In genomic region chr11:102309621-102310541, GRCh38 we compare ENCODE assay signal across 14 cellular contexts.
DNase-seq lines count a peak whose midpoint lies in the region; ATAC-seq and TF ChIP-seq lines count a peak whose summit lies in the region.
"Had no signal": no experiment of that assay in that cellular context is flagged by ENCODE, and none has a peak within 500 bp of the region (broad histone marks: within the 10 kb centered on the region; RNA-seq: fewer than 3 reads in every experiment).

No MANE protein-coding gene starts in this region.

- peak overlapping the region; percentile 23 for H3K27ac Mint-ChIP-seq in activated naive CD4-positive, alpha-beta T cell treated with anti-CD3 and anti-CD28 coated beads, Interleukin-2, amount 50 U/mL, for 24 hours
- H3K27ac Mint-ChIP-seq in activated naive CD4-positive, alpha-beta T cell treated with anti-CD3 and anti-CD28 coated beads, Interleukin-2, amount 10 ng/mL, durations not matched to agents 7 days and 5 days: no peak overlapping the region
- H3K27ac Mint-ChIP-seq: stimulated activated effector memory CD8-positive, alpha-beta T cell treated with anti-CD3 and anti-CD28 coated beads, Interleukin-12 subunit alpha, Interleukin-12 subunit beta, amount 100 ng/mL, for 72 hours had no signal

- H3K36me3 ChIP-seq in brain microvascular endothelial cell (replicated peaks): no peaks in the 10 kb centered on the region

- no peaks in the 10 kb centered on the region for H3K27me3 Mint-ChIP-seq in activated naive CD4-positive, alpha-beta T cell treated with anti-CD3 and anti-CD28 coated beads, Interleukin-2, amount 50 U/mL, for 24 hours
- H3K27me3 Mint-ChIP-seq in activated naive CD4-positive, alpha-beta T cell treated with anti-CD3 and anti-CD28 coated beads, Interleukin-2, amount 10 ng/mL, durations not matched to agents 7 days and 5 days: no peaks in the 10 kb centered on the region

- in situ Hi-C loops in brain microvascular endothelial cell (cut with HindIII; ENCODE audit: low pct_ligation_motif_present, low sequenced_read_pairs): no loop called here

- DNase-seq in activated naive CD4-positive, alpha-beta T cell treated with anti-CD3 and anti-CD28 coated beads, Interleukin-2, amount 10 ng/mL, durations not matched to agents 7 days and 5 days: no peak
- DNase-seq in brain microvascular endothelial cell (no peak), NCI-H510A treated with DMSO at 0.1 percent for 48 hours (lab: John Stamatoyannopoulos, UW) (no peak), midbrain (lab: John Stamatoyannopoulos, UW) (no peak)
- peak; percentile 62 for DNase-seq in stimulated activated CD8-positive, alpha-beta memory T cell treated with anti-CD3 and anti-CD28 coated beads, Interleukin-4, amount 100 ng/mL, for 48 hours
- DNase-seq: activated CD4-positive, alpha-beta T cell treated with anti-CD3 and anti-CD28 coated beads, Interleukin-2, amount 50 U/mL, for 4 hours; MM.1S; NCI-H524 treated with DMSO at 0.1 percent for 48 hours had no signal

- no peaks in the 10 kb centered on the region for H3K27me3 ChIP-seq in brain microvascular endothelial cell (replicated peaks)

- ATAC-seq in HG03175 (IDR thresholded peaks at IDR 0.05; ENCODE audit: unreplicated experiment): no peak
- ATAC-seq: esophagus mucosa; stimulated activated effector memory CD8-positive, alpha-beta T cell treated with anti-CD3 and anti-CD28 coated beads, Interleukin-12 subunit alpha, Interleukin-12 subunit beta, amount 100 ng/mL, for 72 hours had no signal

- H3K36me3 Mint-ChIP-seq in activated naive CD4-positive, alpha-beta T cell treated with anti-CD3 and anti-CD28 coated beads, Interleukin-2, amount 50 U/mL, for 24 hours: peaks cover 2% of the 10 kb centered on the region
- peaks cover 3% of the 10 kb centered on the region for H3K36me3 Mint-ChIP-seq in activated naive CD4-positive, alpha-beta T cell treated with anti-CD3 and anti-CD28 coated beads, Interleukin-2, amount 10 ng/mL, durations not matched to agents 7 days and 5 days
- H3K36me3 Mint-ChIP-seq: stimulated activated effector memory CD8-positive, alpha-beta T cell treated with anti-CD3 and anti-CD28 coated beads, Interleukin-12 subunit alpha, Interleukin-12 subunit beta, amount 100 ng/mL, for 72 hours had no signal

- peaks cover 71% of the 10 kb centered on the region for H3K4me1 Mint-ChIP-seq in activated naive CD4-positive, alpha-beta T cell treated with anti-CD3 and anti-CD28 coated beads, Interleukin-2, amount 50 U/mL, for 24 hours
- peaks cover 57% of the 10 kb centered on the region for H3K4me1 Mint-ChIP-seq in activated naive CD4-positive, alpha-beta T cell treated with anti-CD3 and anti-CD28 coated beads, Interleukin-2, amount 10 ng/mL, durations not matched to agents 7 days and 5 days

- H3K4me3 ChIP-seq in brain microvascular endothelial cell (ENCODE audit: low read depth, low read length): no peak overlapping the region

- no peaks in the 10 kb centered on the region for H3K9me3 Mint-ChIP-seq in activated naive CD4-positive, alpha-beta T cell treated with anti-CD3 and anti-CD28 coated beads, Interleukin-2, amount 50 U/mL, for 24 hours
- peaks cover 5% of the 10 kb centered on the region for H3K9me3 Mint-ChIP-seq in activated naive CD4-positive, alpha-beta T cell treated with anti-CD3 and anti-CD28 coated beads, Interleukin-2, amount 10 ng/mL, durations not matched to agents 7 days and 5 days
- H3K9me3 Mint-ChIP-seq: stimulated activated effector memory CD8-positive, alpha-beta T cell treated with anti-CD3 and anti-CD28 coated beads, Interleukin-12 subunit alpha, Interleukin-12 subunit beta, amount 100 ng/mL, for 72 hours had no signal

- peak; percentile 24; the same call in 1 of the 2 replicates for TF ChIP-seq CTCF in LNCAP (IDR thresholded peaks at IDR 0.05)
- TF ChIP-seq CTCF in brain microvascular endothelial cell (IDR thresholded peaks at IDR 0.05; ENCODE audit: low read depth, low read length, missing control alignments): peak; percentile 22

- CTCF ChIA-PET in activated naive CD4-positive, alpha-beta T cell treated with anti-CD3 and anti-CD28 coated beads, Interleukin-2, amount 10 ng/mL, durations not matched to agents 7 days and 5 days (lab: Charles Lee): interaction anchor here (1.4 kb wide), 2 partner anchors 16 to 20 kb away, joined by 3 to 10 read pairs; no protein-coding TSS in a partner anchor

- H3K4me3 Mint-ChIP-seq in activated naive CD4-positive, alpha-beta T cell treated with anti-CD3 and anti-CD28 coated beads, Interleukin-2, amount 50 U/mL, for 24 hours: no peak overlapping the region
- H3K4me3 Mint-ChIP-seq in activated naive CD4-positive, alpha-beta T cell treated with anti-CD3 and anti-CD28 coated beads, Interleukin-2, amount 10 ng/mL, durations not matched to agents 7 days and 5 days: no peak overlapping the region
- H3K4me3 Mint-ChIP-seq: stimulated activated effector memory CD8-positive, alpha-beta T cell treated with anti-CD3 and anti-CD28 coated beads, Interleukin-12 subunit alpha, Interleukin-12 subunit beta, amount 100 ng/mL, for 72 hours had no signal

- H3K27ac ChIP-seq in brain microvascular endothelial cell: no peak overlapping the region
- H3K27ac ChIP-seq: parathyroid adenoma had no signal
